In genomic region chr18:40365526-40365925, GRCh38 we compare ENCODE assay signal across 14 cellular contexts.
"Had no signal": no experiment of that assay in that cellular context is flagged by ENCODE, and none has a peak within 500 bp of the region (broad histone marks: within the 10 kb centered on the region; RNA-seq: fewer than 3 reads in every experiment).

No MANE protein-coding gene starts in this region.

- DNase-seq: activated CD4-positive, alpha-beta T cell treated with anti-CD3 and anti-CD28 coated beads, Interleukin-2, amount 50 U/mL, for 4 hours; activated gamma-delta T cell treated with Interleukin-2 at 50 U/mL for 16 hours; amygdala; body of pancreas; gastrocnemius medialis; heart left ventricle; left lung; midbrain; stimulated activated CD8-positive, alpha-beta memory T cell treated with anti-CD3 and anti-CD28 coated beads, Interleukin-4, amount 100 ng/mL, for 48 hours; stimulated activated naive CD4-positive, alpha-beta T cell; T-helper 17 cell; upper lobe of right lung had no signal

- H3K4me3 ChIP-seq: body of pancreas, gastrocnemius medialis, heart left ventricle, left lung, upper lobe of right lung had no signal

- H3K9ac ChIP-seq: parathyroid adenoma had no signal

- H2AFZ ChIP-seq: parathyroid adenoma had no signal

- H3K27me3 ChIP-seq: body of pancreas, gastrocnemius medialis, heart left ventricle, left lung, upper lobe of right lung had no signal

- H3K4me1 ChIP-seq: body of pancreas, gastrocnemius medialis, heart left ventricle, left lung, parathyroid adenoma, upper lobe of right lung had no signal

- H3K27ac ChIP-seq: body of pancreas, epithelial cell of prostate, gastrocnemius medialis, heart left ventricle, left lung, parathyroid adenoma, upper lobe of right lung had no signal

- H3K9me3 ChIP-seq: body of pancreas, gastrocnemius medialis, heart left ventricle, left lung, upper lobe of right lung had no signal

- H3K79me2 ChIP-seq: parathyroid adenoma had no signal

- H3K36me3 ChIP-seq: gastrocnemius medialis, heart left ventricle, left lung, upper lobe of right lung had no signal
